In genomic region chr13:40788540-40789274, GRCh38 we compare ENCODE assay signal across 8 cellular contexts. TPM values are rescaled to one million over a fixed set of nuclear protein-coding genes. Genes with fewer than 3 reads are reported as not detected.
A peak's percentile ranks its signal among the peaks of the same experiment; 100 is the strongest.
DNase-seq lines count a peak whose midpoint lies in the region; ATAC-seq and TF ChIP-seq lines count a peak whose summit lies in the region.
"Not testable (repeated sequence)": the region's sequence is repeated elsewhere in the genome, so short reads cannot be mapped to it uniquely, and the experiment has no call there.

No MANE protein-coding gene starts in this region.

- H3K27ac Mint-ChIP-seq in activated naive CD8-positive, alpha-beta T cell = peak overlapping the region; percentile 85
- not testable (repeated sequence) for H3K27ac Mint-ChIP-seq in endodermal cell, nephron progenitor cell
- H3K27ac Mint-ChIP-seq in immature natural killer cell = peak overlapping the region in 5 of 6 donors; percentile 12 to 82 (median 51)
- peak overlapping the region; percentile 95 for H3K27ac Mint-ChIP-seq in stimulated activated naive CD8-positive, alpha-beta T cell treated with anti-CD3 and anti-CD28 coated beads, Interleukin-15, amount 100 ng/mL, for 72 hours

- not testable (repeated sequence) for H3K27me3 Mint-ChIP-seq in activated naive CD8-positive, alpha-beta T cell; endodermal cell (ENCODE audit: insufficient read depth); immature natural killer cell (ENCODE audit: low read depth in 3 of 3); nephron progenitor cell (ENCODE audit: low read depth, poor library complexity); stimulated activated naive CD8-positive, alpha-beta T cell treated with anti-CD3 and anti-CD28 coated beads, Interleukin-15, amount 100 ng/mL, for 72 hours

- not testable (repeated sequence) for ATAC-seq in stimulated activated naive CD8-positive, alpha-beta T cell treated with anti-CD3 and anti-CD28 coated beads, Interleukin-15, amount 100 ng/mL, for 72 hours

- 71 to 91% methylated on average over 10 to 17 of the region's 18 CpGs for WGBS in endodermal cell (ENCODE audit: insufficient coverage in 1 of 2, insufficient read length in 1 of 2), 2 experiments

- peak overlapping the region; percentile 84 for H3K4me3 Mint-ChIP-seq in activated naive CD8-positive, alpha-beta T cell
- H3K4me3 Mint-ChIP-seq in endodermal cell (peak overlapping the region; percentile 74), immature natural killer cell (peak overlapping the region; percentile 71 to 84 (median 75)), nephron progenitor cell (peak overlapping the region; percentile 72)
- peak overlapping the region; percentile 79 to 85 for H3K4me3 Mint-ChIP-seq in stimulated activated naive CD8-positive, alpha-beta T cell treated with anti-CD3 and anti-CD28 coated beads, Interleukin-15, amount 100 ng/mL, for 72 hours

- H3K27ac ChIP-seq in HL-60 (replicated peaks) (peak overlapping the region; percentile 75), SJSA1 (peak overlapping the region; percentile 72)
- H3K27ac ChIP-seq in endodermal cell (ENCODE audit: low read depth, low read length) = not testable (repeated sequence)

- H3K9me3 ChIP-seq in BE2C; SJSA1 (replicated peaks); endodermal cell (ENCODE audit: control insufficient read depth, low read length): not testable (repeated sequence)

- DNase-seq in BE2C; HL-60 (ENCODE audit: low read depth in 1 of 2, low spot score in 1 of 2); SJSA1 (ENCODE audit: low read depth in 1 of 2, low spot score in 2 of 2); endodermal cell; immature natural killer cell; nephron progenitor cell: not testable (repeated sequence)
- DNase-seq in stimulated activated naive CD8-positive, alpha-beta T cell treated with anti-CD3 and anti-CD28 coated beads, Interleukin-15, amount 100 ng/mL, for 72 hours = peak in 1 of 2 donors; percentile 20

- not testable (repeated sequence) for H3K27me3 ChIP-seq in BE2C; HL-60 (ENCODE audit: insufficient read depth, poor library complexity, severe bottlenecking); SJSA1 (replicated peaks); endodermal cell (ENCODE audit: control insufficient read depth, insufficient read depth, low read length, poor library complexity, severe bottlenecking)

- H3K36me3 ChIP-seq in BE2C; SJSA1; endodermal cell (ENCODE audit: control insufficient read depth, insufficient read depth, low read length): not testable (repeated sequence)

- not testable (repeated sequence) for TF ChIP-seq CTCF in BE2C (IDR thresholded peaks at IDR 0.05; ENCODE audit: low read depth, low read length); HL-60 (IDR thresholded peaks at IDR 0.05; ENCODE audit: insufficient read depth, low read length); endodermal cell (conservative IDR thresholded peaks at IDR 0.05); nephron progenitor cell (IDR thresholded peaks at IDR 0.05)

- not testable (repeated sequence) for H3K36me3 Mint-ChIP-seq in activated naive CD8-positive, alpha-beta T cell; endodermal cell (ENCODE audit: low read depth); immature natural killer cell; nephron progenitor cell (ENCODE audit: low read depth)

- not testable (repeated sequence) for H3K4me1 ChIP-seq in BE2C; endodermal cell (ENCODE audit: control insufficient read depth, insufficient read depth, low read length)
- H3K4me1 ChIP-seq in SJSA1 (replicated peaks) = peaks cover 31% of the 10 kb centered on the region

- H3K4me3 ChIP-seq in BE2C (ENCODE audit: low read depth, low read length) (peak overlapping the region; percentile 84), HL-60 (replicated peaks; ENCODE audit: insufficient read depth, low read length) (peak overlapping the region; percentile 43), SJSA1 (peak overlapping the region; percentile 68), endodermal cell (ENCODE audit: low read length) (peak overlapping the region; percentile 85)

- H3K4me1 Mint-ChIP-seq in activated naive CD8-positive, alpha-beta T cell (ENCODE audit: low read depth) = peaks cover 33% of the 10 kb centered on the region
- not testable (repeated sequence) for H3K4me1 Mint-ChIP-seq in endodermal cell
- H3K4me1 Mint-ChIP-seq in immature natural killer cell = peaks cover 19 to 32% of the 10 kb centered on the region in 2 donors
- H3K4me1 Mint-ChIP-seq in nephron progenitor cell = peaks cover 20% of the 10 kb centered on the region
- peaks cover 36% of the 10 kb centered on the region for H3K4me1 Mint-ChIP-seq in stimulated activated naive CD8-positive, alpha-beta T cell treated with anti-CD3 and anti-CD28 coated beads, Interleukin-15, amount 100 ng/mL, for 72 hours

- H3K9ac ChIP-seq in endodermal cell (ENCODE audit: extremely low read depth, low read length, poor library complexity, severe bottlenecking) = peak overlapping the region; percentile 60

- not testable (repeated sequence) for H3K9me3 Mint-ChIP-seq in activated naive CD8-positive, alpha-beta T cell (ENCODE audit: low read depth); endodermal cell; immature natural killer cell; nephron progenitor cell; stimulated activated naive CD8-positive, alpha-beta T cell treated with anti-CD3 and anti-CD28 coated beads, Interleukin-15, amount 100 ng/mL, for 72 hours

RNA-seq across cellular contexts. Expression of gene SLC25A15, which starts 0.7 kb away (rescaled TPM):
- 16.2 TPM for polyA plus RNA-seq in BE2C (2012; ENCODE audit: insufficient read depth, insufficient read length, low read depth)
- total RNA-seq in SJSA1 (2014; rRNA removed; shearing (Covaris generic)) = 16.4 and 30.7 TPM in 2 replicates
- total RNA-seq in endodermal cell = 10 to 100 TPM; 23.2 to 36.9 TPM
- polyA plus RNA-seq in endodermal cell (2013, experiment 1 of 2) = 21.3 TPM
- polyA plus RNA-seq in endodermal cell (2013, experiment 2 of 2) = 18.3 TPM
- 1 to 10 TPM; 2.1 to 8.3 (median 5.3) TPM for polyA plus RNA-seq in immature natural killer cell

RNA-seq across cellular contexts. Expression of gene MRPS31, which starts 17.7 kb away (rescaled TPM):
- polyA plus RNA-seq in BE2C (2012; ENCODE audit: insufficient read depth, insufficient read length, low read depth) = 29.2 TPM
- 7.8 and 8.2 TPM in 2 replicates for total RNA-seq in SJSA1 (2014; rRNA removed; shearing (Covaris generic))
- 10 to 100 TPM; 32.0 to 38.7 TPM for total RNA-seq in endodermal cell
- 38.8 TPM for polyA plus RNA-seq in endodermal cell (2013, experiment 1 of 2)
- 33.9 TPM for polyA plus RNA-seq in endodermal cell (2013, experiment 2 of 2)
- 10 to 100 TPM; 30.9 to 38.0 (median 33.4) TPM for polyA plus RNA-seq in immature natural killer cell
